ENCODE assay signal across 21 cellular contexts in the genomic region with DNA sequence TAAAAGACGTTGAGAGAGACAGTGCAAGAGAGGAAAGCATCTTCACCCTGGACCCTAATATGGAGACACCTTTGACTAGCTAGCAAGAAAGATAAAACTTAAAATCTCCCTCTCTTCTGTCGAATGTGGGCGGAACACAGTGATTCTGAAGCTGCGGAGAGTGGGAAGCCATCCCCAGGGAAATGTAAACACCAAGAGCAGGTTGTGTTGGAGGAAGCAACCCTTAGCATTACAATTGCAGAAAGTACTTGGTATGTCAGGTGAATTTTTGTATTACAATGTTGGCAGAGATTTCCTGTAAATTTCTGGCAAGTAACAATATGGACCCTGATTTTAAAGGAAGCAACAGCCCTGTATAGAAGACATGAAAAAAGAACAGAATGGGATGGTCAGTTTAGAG. TPM values are rescaled to one million over a fixed set of nuclear protein-coding genes. Genes with fewer than 3 reads are reported as not detected.
DNase-seq lines count a peak whose midpoint lies in the region; ATAC-seq and TF ChIP-seq lines count a peak whose summit lies in the region.
"Had no signal": no experiment of that assay in that cellular context is flagged by ENCODE, and none has a peak within 500 bp of the region (broad histone marks: within the 10 kb centered on the region; RNA-seq: fewer than 3 reads in every experiment).

No MANE protein-coding gene starts in this region.

- no peak overlapping the region for H2AFZ ChIP-seq in GM23338

- H3K27me3 Mint-ChIP-seq in GM23338 (ENCODE audit: insufficient read depth, low read depth, poor library complexity) (peaks cover 9% of the 10 kb centered on the region), endodermal cell (ENCODE audit: insufficient read depth) (no peaks in the 10 kb centered on the region), nephron (ENCODE audit: low read depth) (no peaks in the 10 kb centered on the region)

- peak overlapping the region; percentile 39 for H3K4me2 ChIP-seq in GM23338
- H3K4me2 ChIP-seq: SK-N-SH had no signal

- H3K27ac Mint-ChIP-seq in GM23338 (peak overlapping the region; percentile 2; the same call in 1 of the 2 replicates), endodermal cell (peak overlapping the region; percentile 71), nephron (peak overlapping the region in 2 of 3 experiments; percentile 37 to 53)
- H3K27ac Mint-ChIP-seq: CD4-positive, CD25-positive, alpha-beta regulatory T cell; IgD-negative memory B cell had no signal

- peak; percentile 86 for ATAC-seq in GM23338

- H3K36me3 ChIP-seq in GM23338 (ENCODE audit: insufficient read depth) (no peaks in the 10 kb centered on the region), endodermal cell (ENCODE audit: control insufficient read depth, insufficient read depth, low read length) (no peaks in the 10 kb centered on the region)
- H3K36me3 ChIP-seq: BE2C had no signal

- peaks cover 9% of the 10 kb centered on the region; the same call in 2 of the 3 replicates for H3K9me3 Mint-ChIP-seq in GM23338
- H3K9me3 Mint-ChIP-seq in endodermal cell = peaks cover 12% of the 10 kb centered on the region
- peaks cover 4% of the 10 kb centered on the region for H3K9me3 Mint-ChIP-seq in nephron
- H3K9me3 Mint-ChIP-seq: CD4-positive, CD25-positive, alpha-beta regulatory T cell; IgD-negative memory B cell had no signal

- H3K4me3 ChIP-seq in GM23338 (peak overlapping the region; percentile 5), endodermal cell (ENCODE audit: low read length) (no peak overlapping the region)

- H3F3A ChIP-seq in GM23338 (replicated peaks; ENCODE audit: low read depth) = no peaks in the 10 kb centered on the region; the same call in 1 of the 2 replicates

- H3K27ac ChIP-seq in GM23338 (ENCODE audit: low read depth) (peak overlapping the region; percentile 93), endodermal cell (ENCODE audit: low read depth, low read length) (no peak overlapping the region)

- no peaks in the 10 kb centered on the region for H3K79me2 ChIP-seq in GM23338 (replicated peaks; ENCODE audit: insufficient read depth)

- no peaks in the 10 kb centered on the region for H4K20me1 ChIP-seq in GM23338 (replicated peaks; ENCODE audit: insufficient read depth)

- no peaks in the 10 kb centered on the region for H3K9me2 ChIP-seq in GM23338 (ENCODE audit: insufficient read depth)
- H3K9me2 ChIP-seq: SK-N-SH had no signal

- peaks cover 34% of the 10 kb centered on the region for H3K4me1 ChIP-seq in GM23338 (ENCODE audit: insufficient read depth)
- no peaks in the 10 kb centered on the region for H3K4me1 ChIP-seq in endodermal cell (ENCODE audit: control insufficient read depth, insufficient read depth, low read length)
- H3K4me1 ChIP-seq: BE2C had no signal

- TF ChIP-seq CTCF in GM23338 (conservative IDR thresholded peaks at IDR 0.05; ENCODE audit: low read depth in 2 of 2) = no peak
- TF ChIP-seq CTCF in endodermal cell (conservative IDR thresholded peaks at IDR 0.05) = no peak
- no peak for TF ChIP-seq CTCF in nephron (IDR thresholded peaks at IDR 0.05; ENCODE audit: unreplicated experiment in 3 of 3)

- H3K27me3 ChIP-seq in GM23338 (ENCODE audit: insufficient read depth) (no peaks in the 10 kb centered on the region), endodermal cell (ENCODE audit: control insufficient read depth, insufficient read depth, low read length, poor library complexity, severe bottlenecking) (no peaks in the 10 kb centered on the region)
- H3K27me3 ChIP-seq: BE2C had no signal

- peak; percentile 83 for DNase-seq in GM23338 (ENCODE audit: low spot score)
- DNase-seq in NCI-H526 treated with DMSO at 0.1 percent for 48 hours (lab: John Stamatoyannopoulos, UW) = peak; percentile 59
- no peak for DNase-seq in endodermal cell
- no peak for DNase-seq in NCI-H1694 treated with DMSO at 0.1 percent for 48 hours (lab: John Stamatoyannopoulos, UW)
- no peak for DNase-seq in stimulated activated naive CD4-positive, alpha-beta T cell treated with Interleukin-2 at 50 U/mL for 16 hours (lab: John Stamatoyannopoulos, UW)
- DNase-seq in germinal center (ENCODE audit: low spot score) = no peak
- DNase-seq: BE2C; CD4-positive, CD25-positive, alpha-beta regulatory T cell; COR-L47; GDM1; GOT3; NCI-H1436 treated with DMSO at 0.1 percent for 48 hours; NCI-H2029 treated with DMSO at 0.1 percent for 48 hours; NCI-H2171; NCI-H446 treated with DMSO at 0.1 percent for 48 hours; NCI-H748 treated with DMSO at 0.1 percent for 48 hours; OCI-M1; SHP77 treated with DMSO at 0.1 percent for 48 hours; SK-N-SH had no signal

- peaks cover 8% of the 10 kb centered on the region for H3K9me3 ChIP-seq in endodermal cell (ENCODE audit: control insufficient read depth, low read length)
- H3K9me3 ChIP-seq: BE2C, SK-N-SH had no signal

- no peaks in the 10 kb centered on the region; the same call in 2 of the 3 replicates for H3K36me3 Mint-ChIP-seq in GM23338 (ENCODE audit: low read depth)
- no peaks in the 10 kb centered on the region for H3K36me3 Mint-ChIP-seq in endodermal cell (ENCODE audit: low read depth)
- H3K36me3 Mint-ChIP-seq in nephron (ENCODE audit: low read depth) = no peaks in the 10 kb centered on the region
- H3K36me3 Mint-ChIP-seq: CD4-positive, CD25-positive, alpha-beta regulatory T cell; IgD-negative memory B cell had no signal

- H3K4me3 Mint-ChIP-seq in GM23338 (peak overlapping the region; percentile 15), endodermal cell (no peak overlapping the region), nephron (no peak overlapping the region)
- H3K4me3 Mint-ChIP-seq: CD4-positive, CD25-positive, alpha-beta regulatory T cell; IgD-negative memory B cell had no signal

- no peak overlapping the region for H3K9ac ChIP-seq in endodermal cell (ENCODE audit: extremely low read depth, low read length, poor library complexity, severe bottlenecking)
- H3K9ac ChIP-seq: SK-N-SH had no signal

- 54 to 62% methylated on average over 3 to 4 of the region's 4 CpGs for WGBS in endodermal cell (ENCODE audit: insufficient coverage in 1 of 2, insufficient read length in 1 of 2), 2 experiments

- H3K4me1 Mint-ChIP-seq in GM23338 (peaks cover 33% of the 10 kb centered on the region), endodermal cell (peaks cover 19% of the 10 kb centered on the region), nephron (peaks cover 17% of the 10 kb centered on the region)
- H3K4me1 Mint-ChIP-seq: CD4-positive, CD25-positive, alpha-beta regulatory T cell; IgD-negative memory B cell had no signal

TF ChIP-seq in GM23338, 12 proteins besides CTCF, POLR2A, EP300 and RAD21:
- TF ChIP-seq NANOG (IDR thresholded peaks at IDR 0.05; ENCODE audit: borderline replicate concordance) (peak; percentile 54), EZH2phosphoT487 (IDR thresholded peaks at IDR 0.05; ENCODE audit: unreplicated experiment) (no peak)
- TF ChIP-seq, protein P1, sequence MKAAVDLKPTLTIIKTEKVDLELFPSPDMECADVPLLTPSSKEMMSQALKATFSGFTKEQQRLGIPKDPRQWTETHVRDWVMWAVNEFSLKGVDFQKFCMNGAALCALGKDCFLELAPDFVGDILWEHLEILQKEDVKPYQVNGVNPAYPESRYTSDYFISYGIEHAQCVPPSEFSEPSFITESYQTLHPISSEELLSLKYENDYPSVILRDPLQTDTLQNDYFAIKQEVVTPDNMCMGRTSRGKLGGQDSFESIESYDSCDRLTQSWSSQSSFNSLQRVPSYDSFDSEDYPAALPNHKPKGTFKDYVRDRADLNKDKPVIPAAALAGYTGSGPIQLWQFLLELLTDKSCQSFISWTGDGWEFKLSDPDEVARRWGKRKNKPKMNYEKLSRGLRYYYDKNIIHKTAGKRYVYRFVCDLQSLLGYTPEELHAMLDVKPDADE (IDR thresholded peaks at IDR 0.05) = peak; percentile 60; the same call in 1 of the 2 replicates

RNA-seq across cellular contexts. Expression of a gene that starts 35.8 kb away (rescaled TPM):
- total RNA-seq in GM23338 (2014; rRNA removed; shearing (Covaris generic)) = 94.2 and 94.8 TPM in 2 replicates
- polyA plus RNA-seq in GM23338 (2016; fragmentation: Nextera tagmentation; extraction: Ambion mirVana) = 49.6 and 62.5 TPM in 2 replicates
- total RNA-seq in endodermal cell = 10 to 100 TPM; 71.5 to 79.8 TPM
- 80.9 TPM for polyA plus RNA-seq in endodermal cell (2013, experiment 1 of 2)
- polyA plus RNA-seq in endodermal cell (2013, experiment 2 of 2) = 71.0 TPM

RNA-seq across cellular contexts. Expression of a gene that starts 54.6 kb away (rescaled TPM):
- total RNA-seq in GM23338 (2014; rRNA removed; shearing (Covaris generic)) = 98.8 and 106 TPM in 2 replicates
- 263 and 289 TPM in 2 replicates for polyA plus RNA-seq in GM23338 (2016; fragmentation: Nextera tagmentation; extraction: Ambion mirVana)
- 10 to 100 TPM; 64.2 to 88.5 TPM for total RNA-seq in endodermal cell
- 43.2 TPM for polyA plus RNA-seq in endodermal cell (2013, experiment 1 of 2)
- polyA plus RNA-seq in endodermal cell (2013, experiment 2 of 2) = 37.8 TPM

Comparison
In these comparisons a context has a peak if more than half of its experiments do, and no peak if none do; other contexts are left out.
1. DNase-seq: peak in GM23338 (single experiment) and NCI-H526 treated with DMSO at 0.1 percent for 48 hours (single experiment); none in endodermal cell (single experiment), NCI-H1694 treated with DMSO at 0.1 percent for 48 hours (single experiment), stimulated activated naive CD4-positive, alpha-beta T cell treated with Interleukin-2 at 50 U/mL for 16 hours (single experiment) and germinal center (single experiment).
2. H3K27ac Mint-ChIP-seq: peak in every context shown above with its lines; median percentile 71 in endodermal cell; 45 in nephron; 2 in GM23338.